ENCODE assay signal across 1 cellular context in the genomic region with DNA sequence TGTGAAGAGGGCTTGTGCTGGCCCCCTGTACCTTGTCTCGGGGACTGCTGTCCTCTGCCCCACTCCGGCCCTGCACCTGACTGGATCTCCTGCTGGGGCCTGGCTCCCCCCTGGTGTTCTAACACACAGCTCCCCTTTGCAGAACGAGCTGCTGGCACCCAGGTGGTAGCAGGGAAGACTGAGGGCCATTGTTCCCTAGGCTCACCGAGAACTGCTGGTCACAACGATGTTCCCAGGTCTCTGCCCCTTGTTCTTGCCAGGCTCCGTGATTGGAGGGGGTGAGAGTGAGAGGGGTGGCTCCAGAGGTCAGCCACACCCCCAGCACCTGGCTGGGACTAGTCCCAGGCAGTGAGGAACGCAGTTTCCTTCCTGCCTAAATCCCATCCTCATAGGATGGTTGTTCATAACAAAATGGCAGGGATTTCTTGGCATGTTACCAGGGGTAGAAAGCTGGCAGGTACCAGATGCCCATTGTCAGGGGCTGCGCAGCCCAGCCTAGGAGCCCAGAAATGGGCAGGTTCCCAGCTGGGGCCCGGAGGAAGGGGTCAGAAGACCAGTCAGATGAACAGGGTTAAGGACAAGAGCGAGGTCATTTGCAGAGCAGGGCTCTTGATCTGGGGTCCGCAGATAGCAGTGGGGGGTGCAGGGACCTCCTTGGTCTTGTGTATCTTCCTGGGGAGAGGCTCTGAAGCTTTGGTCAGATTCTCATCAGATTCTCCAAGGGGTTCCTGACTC.
TF ChIP-seq lines count a peak whose summit lies in the region.

No MANE protein-coding gene starts in this region.

TF ChIP-seq in HCT116, 20 proteins besides CTCF, POLR2A, EP300 and RAD21 (continued from another document):
- no peak for TF ChIP-seq TCF7L2 (IDR thresholded peaks at IDR 0.05; ENCODE audit: borderline replicate concordance, extremely low read depth, insufficient read depth, insufficient read length)
- TF ChIP-seq, protein P1, sequence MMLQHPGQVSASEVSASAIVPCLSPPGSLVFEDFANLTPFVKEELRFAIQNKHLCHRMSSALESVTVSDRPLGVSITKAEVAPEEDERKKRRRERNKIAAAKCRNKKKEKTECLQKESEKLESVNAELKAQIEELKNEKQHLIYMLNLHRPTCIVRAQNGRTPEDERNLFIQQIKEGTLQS (IDR thresholded peaks at IDR 0.05) = no peak
- TF ChIP-seq, protein P2, sequence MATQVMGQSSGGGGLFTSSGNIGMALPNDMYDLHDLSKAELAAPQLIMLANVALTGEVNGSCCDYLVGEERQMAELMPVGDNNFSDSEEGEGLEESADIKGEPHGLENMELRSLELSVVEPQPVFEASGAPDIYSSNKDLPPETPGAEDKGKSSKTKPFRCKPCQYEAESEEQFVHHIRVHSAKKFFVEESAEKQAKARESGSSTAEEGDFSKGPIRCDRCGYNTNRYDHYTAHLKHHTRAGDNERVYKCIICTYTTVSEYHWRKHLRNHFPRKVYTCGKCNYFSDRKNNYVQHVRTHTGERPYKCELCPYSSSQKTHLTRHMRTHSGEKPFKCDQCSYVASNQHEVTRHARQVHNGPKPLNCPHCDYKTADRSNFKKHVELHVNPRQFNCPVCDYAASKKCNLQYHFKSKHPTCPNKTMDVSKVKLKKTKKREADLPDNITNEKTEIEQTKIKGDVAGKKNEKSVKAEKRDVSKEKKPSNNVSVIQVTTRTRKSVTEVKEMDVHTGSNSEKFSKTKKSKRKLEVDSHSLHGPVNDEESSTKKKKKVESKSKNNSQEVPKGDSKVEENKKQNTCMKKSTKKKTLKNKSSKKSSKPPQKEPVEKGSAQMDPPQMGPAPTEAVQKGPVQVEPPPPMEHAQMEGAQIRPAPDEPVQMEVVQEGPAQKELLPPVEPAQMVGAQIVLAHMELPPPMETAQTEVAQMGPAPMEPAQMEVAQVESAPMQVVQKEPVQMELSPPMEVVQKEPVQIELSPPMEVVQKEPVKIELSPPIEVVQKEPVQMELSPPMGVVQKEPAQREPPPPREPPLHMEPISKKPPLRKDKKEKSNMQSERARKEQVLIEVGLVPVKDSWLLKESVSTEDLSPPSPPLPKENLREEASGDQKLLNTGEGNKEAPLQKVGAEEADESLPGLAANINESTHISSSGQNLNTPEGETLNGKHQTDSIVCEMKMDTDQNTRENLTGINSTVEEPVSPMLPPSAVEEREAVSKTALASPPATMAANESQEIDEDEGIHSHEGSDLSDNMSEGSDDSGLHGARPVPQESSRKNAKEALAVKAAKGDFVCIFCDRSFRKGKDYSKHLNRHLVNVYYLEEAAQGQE (IDR thresholded peaks at IDR 0.05; ENCODE audit: low read depth) = no peak
- TF ChIP-seq SIN3A (IDR thresholded peaks at IDR 0.05; ENCODE audit: low read depth) = no peak
- no peak for TF ChIP-seq CBX3 (IDR thresholded peaks at IDR 0.05; ENCODE audit: low read depth)
- TF ChIP-seq FOSL1 (IDR thresholded peaks at IDR 0.05; ENCODE audit: low read depth) = no peak
- no peak for TF ChIP-seq SRF (IDR thresholded peaks at IDR 0.05; ENCODE audit: low read depth)
- TF ChIP-seq POLR2AphosphoS5 (IDR thresholded peaks at IDR 0.05; ENCODE audit: low read depth, low read length) = no peak
